In the genomic region with DNA sequence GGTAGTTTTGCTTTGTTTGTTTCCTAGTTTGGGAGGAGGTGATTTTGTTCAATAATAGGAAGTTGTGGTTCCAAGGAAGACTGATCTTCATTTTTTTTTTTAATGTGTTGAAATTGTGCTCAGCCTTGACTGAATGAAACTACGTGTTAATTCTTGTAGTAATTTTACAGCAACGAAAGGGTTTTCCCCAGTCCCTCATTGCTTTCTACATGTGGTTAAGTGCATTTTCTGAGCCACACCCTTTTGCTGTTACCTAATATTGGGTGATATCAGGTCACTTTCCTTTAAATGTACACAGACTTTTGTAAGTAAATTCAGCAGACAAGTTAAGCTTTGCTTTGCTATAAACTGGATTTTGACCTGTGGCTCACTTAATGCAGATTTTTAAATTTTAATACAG, we compare ENCODE assay signal across 11 cellular contexts.
DNase-seq lines count a peak whose midpoint lies in the region; ATAC-seq lines count a peak whose summit lies in the region.
"Had no signal": no experiment of that assay in that cellular context is flagged by ENCODE, and none has a peak within 500 bp of the region (broad histone marks: within the 10 kb centered on the region; RNA-seq: fewer than 3 reads in every experiment).

No MANE protein-coding gene starts in this region.

- ATAC-seq in GM18870 (IDR thresholded peaks at IDR 0.05; ENCODE audit: unreplicated experiment) (peak; percentile 64), HG02870 (IDR thresholded peaks at IDR 0.05; ENCODE audit: unreplicated experiment) (peak; percentile 78)

- DNase-seq in MV-4-11 (lab: John Stamatoyannopoulos, UW), result peak; percentile 20
- peak; percentile 44 for DNase-seq in renal cortical epithelial cell (ENCODE audit: low read depth)
- DNase-seq in COLO829 (ENCODE audit: low spot score), result no peak
- no peak for DNase-seq in stimulated activated naive CD4-positive, alpha-beta T cell treated with Interleukin-2 at 50 U/mL for 16 hours (lab: John Stamatoyannopoulos, UW)
- DNase-seq in mesenteric fat pad (ENCODE audit: low spot score), result no peak
- DNase-seq: activated effector memory CD4-positive, alpha-beta T cell treated with anti-CD3 and anti-CD28 coated beads, Interleukin-2, amount 50 U/mL, for 16 hours; NCI-H2081 treated with DMSO at 0.1 percent for 48 hours; Peyer's patch; upper lobe of left lung had no signal

Comparison
In these comparisons a context has a peak if more than half of its experiments do, and no peak if none do; other contexts are left out.
1. DNase-seq: peak in MV-4-11 (single experiment) and renal cortical epithelial cell (single experiment); none in COLO829 (single experiment), stimulated activated naive CD4-positive, alpha-beta T cell treated with Interleukin-2 at 50 U/mL for 16 hours (single experiment) and mesenteric fat pad (single experiment).